Comparison of ENCODE assay signal across 8 cellular contexts in genomic region chr20:652611-653109, GRCh38. TPM values are rescaled to one million over a fixed set of nuclear protein-coding genes. Genes with fewer than 3 reads are reported as not detected.
DNase-seq lines count a peak whose midpoint lies in the region; ATAC-seq lines count a peak whose summit lies in the region.

No MANE protein-coding gene starts in this region.

- peaks cover 22 to 28% (median 23%) of the 10 kb centered on the region in 3 donors for H3K4me1 ChIP-seq in skeletal muscle tissue (ENCODE audit: control insufficient read depth in 3 of 3, insufficient read depth in 3 of 3, low read length in 3 of 3)

- H3K4me3 ChIP-seq in skeletal muscle tissue (ENCODE audit: low read length in 3 of 3), result peak overlapping the region; percentile 87 to 99 (median 93)

- H3K4me1 Mint-ChIP-seq in activated T-helper 1 cell treated with anti-CD3 and anti-CD28 coated beads, Interleukin-12 subunit alpha, Interleukin-12 subunit beta, Interleukin-2, Interleukin-4 antibody, amounts not matched to agents 30 ng/mL and 10 ng/mL and 1 ng/mL, durations not matched to agents 14 hours and 24 hours and 36 hours (ENCODE audit: low read depth), result peaks cover 35% of the 10 kb centered on the region

- peaks cover 28% of the 10 kb centered on the region for H3K36me3 Mint-ChIP-seq in activated T-helper 1 cell treated with anti-CD3 and anti-CD28 coated beads, Interleukin-12 subunit alpha, Interleukin-12 subunit beta, Interleukin-2, Interleukin-4 antibody, amounts not matched to agents 30 ng/mL and 10 ng/mL and 1 ng/mL, durations not matched to agents 14 hours and 24 hours and 36 hours (ENCODE audit: low read depth)

- peak; percentile 2 for DNase-seq in activated T-helper 1 cell treated with anti-CD3 and anti-CD28 coated beads, Interleukin-12 subunit alpha, Interleukin-12 subunit beta, Interleukin-2, Interleukin-4 antibody, amounts not matched to agents 30 ng/mL and 10 ng/mL and 1 ng/mL, durations not matched to agents 14 hours and 24 hours and 36 hours (ENCODE audit: low spot score)
- DNase-seq in left ventricle myocardium superior, result no peak
- no peak for DNase-seq in UCSD-AML1 (lab: John Stamatoyannopoulos, UW; ENCODE audit: unreplicated experiment)
- no peak for DNase-seq in NCI-H748 treated with DMSO at 0.1 percent for 48 hours (lab: John Stamatoyannopoulos, UW)

- intact Hi-C loops in activated T-helper 1 cell treated with anti-CD3 and anti-CD28 coated beads, Interleukin-12 subunit alpha, Interleukin-12 subunit beta, Interleukin-2, Interleukin-4 antibody, amounts not matched to agents 30 ng/mL and 10 ng/mL and 1 ng/mL, durations not matched to agents 14 hours and 24 hours and 36 hours (cut with micrococcal nuclease), result loop anchor here (1.0 to 10.0 kb wide), 5 partner anchors 7 to 188 kb away; partner anchors contain the start of genes CSNK2A1, FAM110A and TBC1D20
- intact Hi-C loops in left ventricle myocardium superior (cut with micrococcal nuclease), result no loop called here

- H3K9me3 ChIP-seq in skeletal muscle tissue (ENCODE audit: control insufficient read depth in 3 of 3, low read length in 3 of 3), result peaks cover 0 to 1% (median 0%) of the 10 kb centered on the region in 3 donors

- H3K4me3 Mint-ChIP-seq in activated T-helper 1 cell treated with anti-CD3 and anti-CD28 coated beads, Interleukin-12 subunit alpha, Interleukin-12 subunit beta, Interleukin-2, Interleukin-4 antibody, amounts not matched to agents 30 ng/mL and 10 ng/mL and 1 ng/mL, durations not matched to agents 14 hours and 24 hours and 36 hours, result peak overlapping the region; percentile 87

- ATAC-seq in GM18520 (IDR thresholded peaks at IDR 0.05; ENCODE audit: unreplicated experiment) (peak; percentile 6), HG03354 (IDR thresholded peaks at IDR 0.05; ENCODE audit: poor library complexity, severe bottlenecking, unreplicated experiment) (peak; percentile 36), left ventricle myocardium superior (peak; percentile 3), GM18858 (IDR thresholded peaks at IDR 0.05; ENCODE audit: unreplicated experiment) (no peak)

- H3K27ac Mint-ChIP-seq in activated T-helper 1 cell treated with anti-CD3 and anti-CD28 coated beads, Interleukin-12 subunit alpha, Interleukin-12 subunit beta, Interleukin-2, Interleukin-4 antibody, amounts not matched to agents 30 ng/mL and 10 ng/mL and 1 ng/mL, durations not matched to agents 14 hours and 24 hours and 36 hours, result peak overlapping the region; percentile 81

- H3K27me3 ChIP-seq in skeletal muscle tissue (ENCODE audit: control insufficient read depth in 3 of 3, insufficient read depth in 3 of 3, low read length in 3 of 3), result no peaks in the 10 kb centered on the region

- peak overlapping the region; percentile 85 for H3K27ac ChIP-seq in skeletal muscle tissue (ENCODE audit: low read depth, low read length)

- no peaks in the 10 kb centered on the region for H3K9me3 Mint-ChIP-seq in activated T-helper 1 cell treated with anti-CD3 and anti-CD28 coated beads, Interleukin-12 subunit alpha, Interleukin-12 subunit beta, Interleukin-2, Interleukin-4 antibody, amounts not matched to agents 30 ng/mL and 10 ng/mL and 1 ng/mL, durations not matched to agents 14 hours and 24 hours and 36 hours

- peak overlapping the region; percentile 79 to 92 (median 82) for H3K9ac ChIP-seq in skeletal muscle tissue (ENCODE audit: low read depth in 1 of 3, low read length in 3 of 3)

- peaks cover 24 to 30% (median 25%) of the 10 kb centered on the region in 3 donors for H3K36me3 ChIP-seq in skeletal muscle tissue (ENCODE audit: control insufficient read depth in 3 of 3, insufficient read depth in 3 of 3, low read length in 3 of 3)

- peaks cover 11% of the 10 kb centered on the region for H3K27me3 Mint-ChIP-seq in activated T-helper 1 cell treated with anti-CD3 and anti-CD28 coated beads, Interleukin-12 subunit alpha, Interleukin-12 subunit beta, Interleukin-2, Interleukin-4 antibody, amounts not matched to agents 30 ng/mL and 10 ng/mL and 1 ng/mL, durations not matched to agents 14 hours and 24 hours and 36 hours (ENCODE audit: insufficient read depth)

RNA-seq across cellular contexts. Expression of gene SRXN1, which starts 0.3 kb away (rescaled TPM):
- total RNA-seq in activated T-helper 1 cell treated with anti-CD3 and anti-CD28 coated beads, Interleukin-12 subunit alpha, Interleukin-12 subunit beta, Interleukin-2, Interleukin-4 antibody, amounts not matched to agents 30 ng/mL and 10 ng/mL and 1 ng/mL, durations not matched to agents 14 hours and 24 hours and 36 hours, result 28.8 and 30.2 TPM in 2 replicates
- total RNA-seq in left ventricle myocardium superior (34.6 TPM), skeletal muscle tissue (11.0 TPM)

RNA-seq across cellular contexts. Expression of gene SCRT2, which starts 22.9 kb away (rescaled TPM):
- total RNA-seq in activated T-helper 1 cell treated with anti-CD3 and anti-CD28 coated beads, Interleukin-12 subunit alpha, Interleukin-12 subunit beta, Interleukin-2, Interleukin-4 antibody, amounts not matched to agents 30 ng/mL and 10 ng/mL and 1 ng/mL, durations not matched to agents 14 hours and 24 hours and 36 hours, result not detected in 2 replicates
- total RNA-seq in left ventricle myocardium superior, result not detected
- total RNA-seq in skeletal muscle tissue, result not detected

RNA-seq across cellular contexts. Expression of gene TCF15, which starts 42.6 kb away (rescaled TPM):
- 0.13 TPM in 1 of 2 replicates, not detected in the other for total RNA-seq in activated T-helper 1 cell treated with anti-CD3 and anti-CD28 coated beads, Interleukin-12 subunit alpha, Interleukin-12 subunit beta, Interleukin-2, Interleukin-4 antibody, amounts not matched to agents 30 ng/mL and 10 ng/mL and 1 ng/mL, durations not matched to agents 14 hours and 24 hours and 36 hours
- 11.8 TPM for total RNA-seq in left ventricle myocardium superior
- 2.1 TPM for total RNA-seq in skeletal muscle tissue
